In genomic region chr9:98255578-98256296, GRCh38 we compare ENCODE assay signal across 8 cellular contexts. TPM values are rescaled to one million over a fixed set of nuclear protein-coding genes. Genes with fewer than 3 reads are reported as not detected.
A peak's percentile ranks its signal among the peaks of the same experiment; 100 is the strongest.
DNase-seq lines count a peak whose midpoint lies in the region; ATAC-seq and TF ChIP-seq lines count a peak whose summit lies in the region.

TSS of gene TBC1D2 (minus strand) at chr9:98255649. CDS start at chr9:98255541, 108 bp downstream.

- peak within 1 kb of the TSS; percentile 99 for H3K4me3 Mint-ChIP-seq in T-helper 17 cell

- peak within 1 kb of the TSS; percentile 96 for H3K27ac Mint-ChIP-seq in T-helper 17 cell

- H3K27ac ChIP-seq in right atrium auricular region: peak within 1 kb of the TSS; percentile 92 to 93
- H3K27ac ChIP-seq in psoas muscle: peak within 1 kb of the TSS; percentile 90
- H3K27ac ChIP-seq in urinary bladder (ENCODE audit: low read depth): peak within 1 kb of the TSS; percentile 96

- H3K4me1 ChIP-seq in right atrium auricular region: peaks cover 0 to 25% of the 10 kb centered on the region in 2 donors
- peaks cover 6% of the 10 kb centered on the region for H3K4me1 ChIP-seq in psoas muscle
- H3K4me1 ChIP-seq in urinary bladder (ENCODE audit: insufficient read depth): no peaks in the 10 kb centered on the region

- intact Hi-C loops in psoas muscle (cut with DNase I): loop anchor here (2.0 to 10.0 kb wide), 3 partner anchors 198 to 541 kb away; partner anchors contain the start of genes NANS (in 1 of the 2) and TRMO (in 1 of the 2)

- H3K36me3 Mint-ChIP-seq in T-helper 17 cell (ENCODE audit: low read depth): peaks cover 9% of the 10 kb centered on the region

- TF ChIP-seq CTCF in right atrium auricular region (IDR thresholded peaks at IDR 0.05): peak in 1 of 2 donors; percentile 31
- no peak for TF ChIP-seq CTCF in psoas muscle (IDR thresholded peaks at IDR 0.05)

- H3K4me3 ChIP-seq in right atrium auricular region: peak within 1 kb of the TSS; percentile 74 to 80
- peak within 1 kb of the TSS; percentile 93 for H3K4me3 ChIP-seq in psoas muscle
- peak within 1 kb of the TSS; percentile 57 for H3K4me3 ChIP-seq in urinary bladder (ENCODE audit: low read depth, low read length)

- ATAC-seq in GM18502 (IDR thresholded peaks at IDR 0.05; ENCODE audit: poor library complexity, unreplicated experiment) (peak; percentile 89), HG02943 (IDR thresholded peaks at IDR 0.05; ENCODE audit: low read depth, unreplicated experiment) (peak; percentile 84), T-helper 17 cell (peak; percentile 89), psoas muscle (peak; percentile 97 to 99 (median 98))

- DNase-seq in NCI-H1694 treated with DMSO at 0.1 percent for 48 hours (lab: John Stamatoyannopoulos, UW): peak; percentile 78
- DNase-seq in T-helper 17 cell: peak; percentile 97 to 98 (median 98)
- DNase-seq in anterior cingulate cortex (lab: John Stamatoyannopoulos, UW): peak; percentile 68 to 98 (median 92)
- DNase-seq in right atrium auricular region (ENCODE audit: low spot score): peak; percentile 95
- peak; percentile 94 to 98 for DNase-seq in psoas muscle

- 0 to 1% (median 0%) methylated on average over 48 to 64 of the region's 64 CpGs for WGBS in psoas muscle, 3 donors
- under 1% methylated on average over 64 of the region's 64 CpGs for WGBS in urinary bladder

- H3K36me3 ChIP-seq in right atrium auricular region: no peaks in the 10 kb centered on the region
- no peaks in the 10 kb centered on the region for H3K36me3 ChIP-seq in psoas muscle (ENCODE audit: insufficient read depth in 1 of 2, low read depth in 1 of 2)
- no peaks in the 10 kb centered on the region for H3K36me3 ChIP-seq in urinary bladder (ENCODE audit: insufficient read depth)

- no peaks in the 10 kb centered on the region for H3K27me3 ChIP-seq in right atrium auricular region
- no peaks in the 10 kb centered on the region for H3K27me3 ChIP-seq in psoas muscle (ENCODE audit: insufficient read depth in 3 of 3, low read length in 2 of 3)

- peaks cover 32% of the 10 kb centered on the region for H3K4me1 Mint-ChIP-seq in T-helper 17 cell

- no peaks in the 10 kb centered on the region for H3K9me3 ChIP-seq in T-helper 17 cell (ENCODE audit: control insufficient read depth, low read length, poor library complexity, severe bottlenecking)
- H3K9me3 ChIP-seq in right atrium auricular region: no peaks in the 10 kb centered on the region
- H3K9me3 ChIP-seq in psoas muscle: no peaks in the 10 kb centered on the region

- H3K27me3 Mint-ChIP-seq in T-helper 17 cell: no peaks in the 10 kb centered on the region

RNA-seq across cellular contexts. Expression of gene TBC1D2, which starts in this region (rescaled TPM):
- total RNA-seq in T-helper 17 cell (1 to 10 TPM; 7.8 to 8.2 TPM), right atrium auricular region (1 to 10 TPM; 2.6 to 4.6 TPM), psoas muscle (1 to 10 TPM; 1.9 to 2.7 (median 2.4) TPM), urinary bladder (4.4 TPM)
- polyA plus RNA-seq in psoas muscle (1 to 10 TPM; 1.3 to 2.9 (median 1.4) TPM), urinary bladder (15.2 TPM)

Comparison
In these comparisons a context has a peak if more than half of its experiments do, and no peak if none do; other contexts are left out.
1. Peak in every context shown above with its lines: DNase-seq, ATAC-seq, H3K4me3 ChIP-seq and H3K27ac ChIP-seq.